ENCODE assay signal across 1 cellular context in genomic region chr6:42104095-42104806, GRCh38.
TF ChIP-seq lines count a peak whose summit lies in the region.

No MANE protein-coding gene starts in this region.

TF ChIP-seq in HCT116, 20 proteins besides CTCF, POLR2A, EP300 and RAD21 (continued from another document):
- no peak for TF ChIP-seq ZBTB33 (IDR thresholded peaks at IDR 0.05; ENCODE audit: extremely low read depth, insufficient replicate concordance, low read length)
- TF ChIP-seq ZNF274 (IDR thresholded peaks at IDR 0.05; ENCODE audit: low read depth, low read length): no peak
- TF ChIP-seq SIN3A (IDR thresholded peaks at IDR 0.05; ENCODE audit: low read depth): no peak
- no peak for TF ChIP-seq YY1 (IDR thresholded peaks at IDR 0.05; ENCODE audit: extremely low read depth, insufficient replicate concordance, low read depth, low read length)
- no peak for TF ChIP-seq CBX3 (IDR thresholded peaks at IDR 0.05; ENCODE audit: low read depth)
- no peak for TF ChIP-seq EZH2phosphoT487 (IDR thresholded peaks at IDR 0.05; ENCODE audit: borderline replicate concordance)
- no peak for TF ChIP-seq FOSL1 (IDR thresholded peaks at IDR 0.05; ENCODE audit: low read depth)
- TF ChIP-seq ELF1 (IDR thresholded peaks at IDR 0.05; ENCODE audit: borderline replicate concordance, low read depth): no peak
- no peak for TF ChIP-seq POLR2AphosphoS5 (IDR thresholded peaks at IDR 0.05; ENCODE audit: low read depth, low read length)
- no peak for TF ChIP-seq CEBPB (IDR thresholded peaks at IDR 0.05; ENCODE audit: low read depth)
- no peak for TF ChIP-seq EGR1 (IDR thresholded peaks at IDR 0.05; ENCODE audit: low read depth)
- no peak for TF ChIP-seq JUND (IDR thresholded peaks at IDR 0.05)
- no peak for TF ChIP-seq SP1 (IDR thresholded peaks at IDR 0.05; ENCODE audit: low read depth)
- TF ChIP-seq MAX (IDR thresholded peaks at IDR 0.05): no peak
